In the genomic region with DNA sequence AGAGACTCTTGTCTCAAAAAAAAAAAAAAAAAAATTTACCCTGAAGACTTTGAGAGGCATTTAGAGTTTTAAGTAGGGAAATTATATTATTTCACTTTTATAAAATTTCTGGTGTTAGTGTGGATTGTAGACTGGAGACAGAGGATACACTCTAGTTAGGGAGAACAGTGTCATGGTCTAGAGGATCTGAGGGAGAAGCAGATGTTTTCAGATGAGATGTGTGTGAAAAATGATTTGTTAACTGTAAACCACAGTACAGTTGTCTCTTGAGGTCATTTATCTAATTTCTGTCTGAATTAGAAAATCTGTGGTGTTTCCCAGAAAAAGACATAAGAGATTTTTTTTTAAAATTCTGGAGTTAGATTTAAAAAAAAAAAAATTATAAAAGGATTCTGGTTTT, we compare ENCODE assay signal across 15 cellular contexts.
"Had no signal": no experiment of that assay in that cellular context is flagged by ENCODE, and none has a peak within 500 bp of the region (broad histone marks: within the 10 kb centered on the region; RNA-seq: fewer than 3 reads in every experiment).

No MANE protein-coding gene starts in this region.

- H3K9me3 Mint-ChIP-seq: activated CD4-positive, alpha-beta T cell treated with anti-CD3 and anti-CD28 coated beads, Interleukin-2, amount 10 ng/mL, durations not matched to agents 7 days and 5 days; activated naive CD4-positive, alpha-beta T cell treated with anti-CD3 and anti-CD28 coated beads, Interleukin-2, amount 50 U/mL, for 72 hours; dendritic cell treated with granulocyte-macrophage colony-stimulating factor and Interleukin-4, amounts not matched to agents 40 ng/mL and 50 ng/mL, for 4 days; effector memory CD8-positive, alpha-beta T cell; naive thymus-derived CD4-positive, alpha-beta T cell; T-helper 2 cell treated with Interferon-gamma antibody and Interleukin-4, amounts not matched to agents 5 μg/mL and 100 μg/mL, for 36 hours had no signal

- H3K4me1 ChIP-seq: lower lobe of right lung, parathyroid adenoma had no signal

- H3K27ac Mint-ChIP-seq: activated CD4-positive, alpha-beta T cell treated with anti-CD3 and anti-CD28 coated beads, Interleukin-2, amount 10 ng/mL, durations not matched to agents 7 days and 5 days; dendritic cell treated with granulocyte-macrophage colony-stimulating factor and Interleukin-4, amounts not matched to agents 40 ng/mL and 50 ng/mL, for 4 days; T-helper 2 cell treated with Interferon-gamma antibody and Interleukin-4, amounts not matched to agents 5 μg/mL and 100 μg/mL, for 36 hours had no signal

- H3K9me3 ChIP-seq: lower lobe of right lung had no signal

- H3K27ac ChIP-seq: brain microvascular endothelial cell, lower lobe of right lung, parathyroid adenoma had no signal

- H3K4me3 Mint-ChIP-seq: activated CD4-positive, alpha-beta T cell treated with anti-CD3 and anti-CD28 coated beads, Interleukin-2, amount 10 ng/mL, durations not matched to agents 7 days and 5 days; dendritic cell treated with granulocyte-macrophage colony-stimulating factor and Interleukin-4, amounts not matched to agents 40 ng/mL and 50 ng/mL, for 4 days; effector memory CD8-positive, alpha-beta T cell; naive thymus-derived CD4-positive, alpha-beta T cell; T-helper 2 cell treated with Interferon-gamma antibody and Interleukin-4, amounts not matched to agents 5 μg/mL and 100 μg/mL, for 36 hours had no signal

- H3K27me3 Mint-ChIP-seq: activated CD4-positive, alpha-beta T cell treated with anti-CD3 and anti-CD28 coated beads, Interleukin-2, amount 10 ng/mL, durations not matched to agents 7 days and 5 days; dendritic cell treated with granulocyte-macrophage colony-stimulating factor and Interleukin-4, amounts not matched to agents 40 ng/mL and 50 ng/mL, for 4 days; effector memory CD8-positive, alpha-beta T cell; naive thymus-derived CD4-positive, alpha-beta T cell had no signal

- H3K4me3 ChIP-seq: lower lobe of right lung had no signal

- ATAC-seq: activated naive CD4-positive, alpha-beta T cell treated with anti-CD3 and anti-CD28 coated beads, Interleukin-2, amount 50 U/mL, for 72 hours; effector memory CD8-positive, alpha-beta T cell; left colon; lower lobe of right lung; naive thymus-derived CD4-positive, alpha-beta T cell had no signal

- H2AFZ ChIP-seq: parathyroid adenoma had no signal

- H3K27me3 ChIP-seq: brain microvascular endothelial cell had no signal

- DNase-seq: activated CD4-positive, alpha-beta T cell treated with anti-CD3 and anti-CD28 coated beads, Interleukin-2, amount 10 ng/mL, durations not matched to agents 7 days and 5 days; activated effector memory CD4-positive, alpha-beta T cell treated with Interleukin-2 at 50 U/mL for 16 hours; anterior cingulate cortex; brain microvascular endothelial cell; effector memory CD8-positive, alpha-beta T cell; left colon; lower lobe of right lung; naive thymus-derived CD4-positive, alpha-beta T cell; stimulated activated CD4-positive, alpha-beta T cell treated with anti-CD3 and anti-CD28 coated beads, Interleukin-2, amount 100 ng/mL, for 48 hours; stimulated activated naive CD4-positive, alpha-beta T cell; SW 1271 had no signal

- H3K4me1 Mint-ChIP-seq: activated CD4-positive, alpha-beta T cell treated with anti-CD3 and anti-CD28 coated beads, Interleukin-2, amount 10 ng/mL, durations not matched to agents 7 days and 5 days had no signal

- H3K9ac ChIP-seq: parathyroid adenoma had no signal
